Comparison of ENCODE assay signal across 13 cellular contexts in genomic region chr7:94303736-94304135, GRCh38.
DNase-seq lines count a peak whose midpoint lies in the region; ATAC-seq, FAIRE-seq and TF ChIP-seq lines count a peak whose summit lies in the region.
"Had no signal": no experiment of that assay in that cellular context is flagged by ENCODE, and none has a peak within 500 bp of the region (broad histone marks: within the 10 kb centered on the region; RNA-seq: fewer than 3 reads in every experiment).

No MANE protein-coding gene starts in this region.

- 10 to 13% methylated on average over 6 of the region's 6 CpGs for WGBS in tibial nerve, 2 donors

- TF ChIP-seq POLR2A in HCT116 (IDR thresholded peaks at IDR 0.05; ENCODE audit: borderline replicate concordance, extremely low read depth, insufficient read depth, insufficient read length) (no peak), tibial nerve (IDR thresholded peaks at IDR 0.05) (no peak)

- RAD21 ChIA-PET in HCT116 (lab: Charles Lee; ENCODE audit: low non-redundant PET in 1 of 2, low total read pairs in 2 of 2, uncharacterized antibody in 2 of 2, unreplicated experiment in 2 of 2), result no interaction called here

- no peak overlapping the region for H3K4me3 ChIP-seq in HCT116 (replicated peaks in 1 of 2; ENCODE audit: low read depth in 1 of 2, low read length in 2 of 2)
- no peak overlapping the region for H3K4me3 ChIP-seq in mucosa of rectum (ENCODE audit: low read length in 2 of 2)
- H3K4me3 ChIP-seq in tibial nerve, result peak overlapping the region in 2 of 4 donors; percentile 0 to 9

- H3K4me1 ChIP-seq in HCT116 (ENCODE audit: control insufficient read depth in 1 of 2, insufficient read depth in 2 of 2, low read length in 2 of 2), result peaks cover 30 to 46% of the 10 kb centered on the region in 2 experiments
- peaks cover 2 to 3% of the 10 kb centered on the region in 2 donors for H3K4me1 ChIP-seq in mucosa of rectum (ENCODE audit: control insufficient read depth in 2 of 2, insufficient read depth in 2 of 2, low read length in 2 of 2)
- peaks cover 8 to 62% (median 42%) of the 10 kb centered on the region in 4 donors for H3K4me1 ChIP-seq in tibial nerve

- H2AFZ ChIP-seq in HCT116 (ENCODE audit: low read depth, low read length, poor library complexity, severe bottlenecking), result peak overlapping the region; percentile 89

- no peaks in the 10 kb centered on the region for H3K79me2 ChIP-seq in HCT116 (ENCODE audit: insufficient read depth, low read length)

- H3K9ac ChIP-seq in HCT116 (ENCODE audit: low read length) (no peak overlapping the region), mucosa of rectum (ENCODE audit: low read depth in 1 of 2, low read length in 2 of 2) (no peak overlapping the region)

- no peaks in the 10 kb centered on the region for H3K27me3 ChIP-seq in HCT116 (ENCODE audit: insufficient read depth, low read length)
- no peaks in the 10 kb centered on the region for H3K27me3 ChIP-seq in mucosa of rectum (ENCODE audit: control insufficient read depth in 2 of 2, insufficient read depth in 2 of 2, low read length in 2 of 2)
- H3K27me3 ChIP-seq in tibial nerve, result no peaks in the 10 kb centered on the region

- POLR2A ChIA-PET in HCT116 (lab: Charles Lee), result no interaction called here

- ATAC-seq in HCT116, result no peak
- no peak for ATAC-seq in HG03039 (IDR thresholded peaks at IDR 0.05; ENCODE audit: unreplicated experiment)
- no peak for ATAC-seq in HG03135 (IDR thresholded peaks at IDR 0.05; ENCODE audit: unreplicated experiment)

- intact Hi-C loops in HCT116 (cut with micrococcal nuclease), result no loop called here

- no peaks in the 10 kb centered on the region for H3K9me2 ChIP-seq in HCT116 (ENCODE audit: insufficient read depth)

- TF ChIP-seq CTCF in HCT116 (IDR thresholded peaks at IDR 0.05 in 2 of 3, conservative IDR thresholded peaks at IDR 0.05 in 1 of 3; ENCODE audit: borderline replicate concordance in 1 of 3, insufficient read depth in 1 of 3, low read depth in 2 of 3, low read length in 2 of 3) (no peak), tibial nerve (IDR thresholded peaks at IDR 0.05) (no peak)

- CTCF ChIA-PET in HCT116 (lab: Charles Lee), result no interaction called here

- BruUV-seq in HCT116 (replicated peaks; lab: Mats Ljungman, UMichigan), result no TSS peak

- H3K4me2 ChIP-seq in HCT116 (ENCODE audit: low read length), result peak overlapping the region; percentile 29

- H3K27ac ChIP-seq in HCT116 (ENCODE audit: low read depth, low read length), result no peak overlapping the region
- peak overlapping the region; percentile 45 to 46 for H3K27ac ChIP-seq in mucosa of rectum (ENCODE audit: low read depth in 2 of 2, low read length in 2 of 2)
- peak overlapping the region; percentile 42 to 92 (median 70) for H3K27ac ChIP-seq in tibial nerve

- TF ChIP-seq RAD21 in HCT116 (IDR thresholded peaks at IDR 0.05; ENCODE audit: low read depth), result no peak

- H3K36me3 ChIP-seq in HCT116 (ENCODE audit: control insufficient read depth in 1 of 2, insufficient read depth in 2 of 2, low read length in 2 of 2) (no peaks in the 10 kb centered on the region), mucosa of rectum (ENCODE audit: control insufficient read depth in 2 of 2, insufficient read depth in 2 of 2, low read length in 2 of 2) (no peaks in the 10 kb centered on the region), tibial nerve (no peaks in the 10 kb centered on the region)

- DNase-seq in HCT116 (ENCODE audit: low read depth, low spot score), result no peak
- DNase-seq in tibial nerve (ENCODE audit: low spot score in 2 of 2), result peak in 1 of 2 donors; percentile 31
- DNase-seq in activated naive CD4-positive, alpha-beta T cell (lab: John Stamatoyannopoulos, UW), result no peak
- DNase-seq in mucosa of gallbladder (ENCODE audit: low spot score), result no peak
- DNase-seq: activated CD8-positive, alpha-beta memory T cell treated with anti-CD3 and anti-CD28 coated beads, Interleukin-2, amount 50 U/mL, for 48 hours; kidney glomerular epithelial cell; NCI-H446 treated with DMSO at 0.1 percent for 48 hours; T-helper 1 cell had no signal

- TF ChIP-seq EP300 in tibial nerve (IDR thresholded peaks at IDR 0.05), result peak in 1 of 2 donors; percentile 66

- FAIRE-seq in endometrium (lab: Jason Lieb, UNC), result peak; percentile 64
- FAIRE-seq: colon had no signal

- H4K20me1 ChIP-seq in HCT116 (ENCODE audit: insufficient read depth), result no peaks in the 10 kb centered on the region

- H3K9me3 ChIP-seq in HCT116 (ENCODE audit: control insufficient read depth in 1 of 2, insufficient read depth in 1 of 2, low read depth in 1 of 2, low read length in 2 of 2), result no peaks in the 10 kb centered on the region
- no peaks in the 10 kb centered on the region for H3K9me3 ChIP-seq in mucosa of rectum (ENCODE audit: control insufficient read depth in 2 of 2, low read length in 2 of 2)
- no peaks in the 10 kb centered on the region for H3K9me3 ChIP-seq in tibial nerve

TF ChIP-seq in HCT116, 20 proteins besides CTCF, POLR2A, EP300 and RAD21:
- no peak for TF ChIP-seq YY1 (IDR thresholded peaks at IDR 0.05; ENCODE audit: extremely low read depth, insufficient replicate concordance, low read depth, low read length)
- TF ChIP-seq EGR1 (IDR thresholded peaks at IDR 0.05; ENCODE audit: low read depth), result no peak
- peak; percentile 28; the same call in 1 of the 2 replicates for TF ChIP-seq CBX3 (IDR thresholded peaks at IDR 0.05; ENCODE audit: low read depth)
- TF ChIP-seq MAX (IDR thresholded peaks at IDR 0.05), result 0 out of 2 replicates have a peak, but pooled peaks have one; percentile 28
- peak; percentile 40; the same call in 1 of the 2 replicates for TF ChIP-seq SP1 (IDR thresholded peaks at IDR 0.05; ENCODE audit: low read depth)
- 0 out of 2 replicates have a peak, but pooled peaks have one; percentile 12 for TF ChIP-seq FOSL1 (IDR thresholded peaks at IDR 0.05; ENCODE audit: low read depth)
- peak; percentile 31; the same call in 1 of the 2 replicates for TF ChIP-seq JUND (IDR thresholded peaks at IDR 0.05)
- TF ChIP-seq TCF7L2 (IDR thresholded peaks at IDR 0.05; ENCODE audit: borderline replicate concordance, extremely low read depth, insufficient read depth, insufficient read length), result peak; percentile 25
TF ChIP-seq in HCT116: peak in this region for 6.
